ENCODE assay signal across 8 cellular contexts in genomic region chr14:68978550-68978911, GRCh38. TPM values are rescaled to one million over a fixed set of nuclear protein-coding genes. Genes with fewer than 3 reads are reported as not detected.
DNase-seq lines count a peak whose midpoint lies in the region; ATAC-seq and TF ChIP-seq lines count a peak whose summit lies in the region.

No MANE protein-coding gene starts in this region.

- POLR2A ChIA-PET in T-cell (lab: Charles Lee): no interaction called here

- DNase-seq in HFF-Myc (ENCODE audit: extremely low read depth, low read depth) (no peak), T-cell (peak in 16 of 34 experiments; percentile 4 to 57 (median 32)), breast epithelium (ENCODE audit: low spot score in 2 of 2) (peak; percentile 68 to 80), kidney tubule cell (ENCODE audit: low spot score) (peak; percentile 50)
- DNase-seq in stimulated activated CD8-positive, alpha-beta memory T cell treated with anti-CD3 and anti-CD28 coated beads, Interleukin-4, amount 100 ng/mL, for 48 hours: peak; percentile 62

- H3K4me1 ChIP-seq in BLaER1 treated with 17β-estradiol and CSF1 and Interleukin-3, amounts not matched to agents 10 nM and 100 nM: peaks cover 27 to 37% (median 31%) of the 10 kb centered on the region in 10 experiments
- H3K4me1 ChIP-seq in breast epithelium: peaks cover 0 to 27% of the 10 kb centered on the region in 2 donors

- H3K9me3 ChIP-seq in BLaER1 treated with 17β-estradiol and CSF1 and Interleukin-3, amounts not matched to agents 10 nM and 100 nM (replicated peaks in 1 of 11): peaks cover 9 to 17% (median 15%) of the 10 kb centered on the region in 11 experiments
- no peaks in the 10 kb centered on the region for H3K9me3 ChIP-seq in breast epithelium

- H3K27me3 ChIP-seq in BLaER1 treated with 17β-estradiol and CSF1 and Interleukin-3, amounts not matched to agents 10 nM and 100 nM: peaks cover 0 to 19% (median 12%) of the 10 kb centered on the region in 11 experiments; a peak in 20 of 22 replicates
- no peaks in the 10 kb centered on the region for H3K27me3 ChIP-seq in breast epithelium

- H3K4me3 Mint-ChIP-seq in T-cell: peak overlapping the region; percentile 83 to 93 (median 84)

- H3K4me1 Mint-ChIP-seq in T-cell: peaks cover 43 to 56% (median 51%) of the 10 kb centered on the region in 3 donors

- CTCF ChIA-PET in T-cell (lab: Charles Lee): interaction anchor here in 1 of 2 donors (1.5 kb wide), 1 partner anchor 67 kb away, joined by 7 read pairs; no protein-coding TSS in a partner anchor

- TF ChIP-seq CTCF in HFF-Myc (IDR thresholded peaks at IDR 0.05; ENCODE audit: low read depth, low read length, missing control alignments) (no peak), breast epithelium (IDR thresholded peaks at IDR 0.05) (no peak)

- H3K36me3 Mint-ChIP-seq in T-cell: peaks cover 14% of the 10 kb centered on the region

- peaks cover 13 to 47% (median 38%) of the 10 kb centered on the region in 11 experiments; a peak in 19 of 22 replicates for H4K20me1 ChIP-seq in BLaER1 treated with 17β-estradiol and CSF1 and Interleukin-3, amounts not matched to agents 10 nM and 100 nM

- H3K4me3 ChIP-seq in BLaER1 treated with 17β-estradiol and CSF1 and Interleukin-3, amounts not matched to agents 10 nM and 100 nM: peak overlapping the region; percentile 82 to 99 (median 98)
- peak overlapping the region; percentile 74 for H3K4me3 ChIP-seq in HFF-Myc (replicated peaks; ENCODE audit: low read depth, low read length)
- H3K4me3 ChIP-seq in breast epithelium: peak overlapping the region; percentile 80 to 96 (median 85)

- peak overlapping the region; percentile 62 to 95 (median 82) for H3K27ac ChIP-seq in BLaER1 treated with 17β-estradiol and CSF1 and Interleukin-3, amounts not matched to agents 10 nM and 100 nM
- peak overlapping the region; percentile 98 to 99 for H3K27ac ChIP-seq in breast epithelium

- H3K9ac ChIP-seq in BLaER1 treated with 17β-estradiol and CSF1 and Interleukin-3, amounts not matched to agents 10 nM and 100 nM: peak overlapping the region; percentile 82 to 93 (median 90)

- no peaks in the 10 kb centered on the region for H3K9me3 Mint-ChIP-seq in T-cell

- peak; percentile 59 for TF ChIP-seq POLR2A in breast epithelium (IDR thresholded peaks at IDR 0.05)

- H3K27me3 Mint-ChIP-seq in T-cell: peaks cover 0 to 2% of the 10 kb centered on the region in 2 donors

- intact Hi-C loops in breast epithelium (cut with DNase I; ENCODE audit: low total_unique reads): loop anchor here (10.0 kb wide), 1 partner anchor 834 kb away; no protein-coding TSS in a partner anchor

- peaks cover 16 to 33% (median 22%) of the 10 kb centered on the region in 11 experiments for H3K36me3 ChIP-seq in BLaER1 treated with 17β-estradiol and CSF1 and Interleukin-3, amounts not matched to agents 10 nM and 100 nM
- H3K36me3 ChIP-seq in breast epithelium: no peaks in the 10 kb centered on the region

- H3K27ac Mint-ChIP-seq in T-cell: peak overlapping the region in 1 of 2 donors; percentile 84

- peak overlapping the region; percentile 90 to 98 (median 96) for H3K4me2 ChIP-seq in BLaER1 treated with 17β-estradiol and CSF1 and Interleukin-3, amounts not matched to agents 10 nM and 100 nM

- ATAC-seq in T-cell (replicated peaks in 1 of 4) (peak; percentile 34 to 45 (median 40)), GM21576 (IDR thresholded peaks at IDR 0.05; ENCODE audit: unreplicated experiment) (no peak), HG02973 (IDR thresholded peaks at IDR 0.05; ENCODE audit: unreplicated experiment) (no peak)

RNA-seq across cellular contexts. Expression of gene ACTN1, which starts 0.6 kb away (rescaled TPM):
- total RNA-seq in T-cell: 100 to 1,000 TPM in 4 of 5 donors, 10 to 100 TPM in 1; 84.8 to 219 (median 122) TPM
- total RNA-seq in breast epithelium: 100 to 1,000 TPM in 2 of 3 donors, 10 to 100 TPM in 1; 75.0 to 295 (median 290) TPM

Comparison
In these comparisons a context has a peak if more than half of its experiments do, and no peak if none do; other contexts are left out.
1. ATAC-seq: peak in T-cell (4 of 4); none in GM21576 (single experiment) and HG02973 (single experiment).
2. Peak in every context shown above with its lines, with median percentiles within 50 percentile points of each other: H3K4me3 ChIP-seq.